1 cellular context compared by ENCODE assay signal in genomic region chr2:62071126-62071598, GRCh38.
TF ChIP-seq lines count a peak whose summit lies in the region.

No MANE protein-coding gene starts in this region.

TF ChIP-seq in WTC11, 78 proteins besides CTCF, POLR2A, EP300 and RAD21 (continued from another document):
- TF ChIP-seq ATF2 (CRISPR knock-in tag; IDR thresholded peaks at IDR 0.05; ENCODE audit: borderline replicate concordance, low read depth): no peak
